ENCODE assay signal across 8 cellular contexts in genomic region chr22:44697423-44698179, GRCh38.
DNase-seq lines count a peak whose midpoint lies in the region; ATAC-seq lines count a peak whose summit lies in the region.

No MANE protein-coding gene starts in this region.

- ATAC-seq in memory B cell (ENCODE audit: low read depth) (peak; percentile 31), HG03565 (IDR thresholded peaks at IDR 0.05; ENCODE audit: unreplicated experiment) (no peak)

- no peak overlapping the region for H3K4me3 Mint-ChIP-seq in dendritic cell treated with granulocyte-macrophage colony-stimulating factor and Interleukin-4, amounts not matched to agents 40 ng/mL and 50 ng/mL, for 4 days
- H3K4me3 Mint-ChIP-seq in memory B cell = no peak overlapping the region

- H3K36me3 Mint-ChIP-seq in dendritic cell treated with granulocyte-macrophage colony-stimulating factor and Interleukin-4, amounts not matched to agents 40 ng/mL and 50 ng/mL, for 4 days (ENCODE audit: low read depth) = no peaks in the 10 kb centered on the region
- H3K36me3 Mint-ChIP-seq in memory B cell = no peaks in the 10 kb centered on the region

- H3K27me3 Mint-ChIP-seq in dendritic cell treated with granulocyte-macrophage colony-stimulating factor and Interleukin-4, amounts not matched to agents 40 ng/mL and 50 ng/mL, for 4 days = peaks cover 41% of the 10 kb centered on the region
- no peaks in the 10 kb centered on the region for H3K27me3 Mint-ChIP-seq in memory B cell

- DNase-seq in NCI-H2107 (lab: John Stamatoyannopoulos, UW) (peak; percentile 34), NCI-H2107 treated with DMSO at 0.1 percent for 48 hours (lab: John Stamatoyannopoulos, UW; ENCODE audit: unreplicated experiment) (no peak), NCI-H2196 treated with DMSO at 0.1 percent for 48 hours (lab: John Stamatoyannopoulos, UW; ENCODE audit: unreplicated experiment) (peak; percentile 37), memory B cell (ENCODE audit: low spot score in 2 of 2) (peak; percentile 90 to 93)
- DNase-seq in activated CD4-positive, alpha-beta T cell treated with anti-CD3 and anti-CD28 coated beads, Interleukin-2, amount 50 U/mL, for 48 hours = peak; percentile 89 to 91
- peak; percentile 85 for DNase-seq in stimulated activated CD8-positive, alpha-beta memory T cell treated with anti-CD3 and anti-CD28 coated beads, Interleukin-15, amount 100 ng/mL, for 24 hours (ENCODE audit: low read depth)

- peaks cover 4% of the 10 kb centered on the region for H3K4me1 Mint-ChIP-seq in dendritic cell treated with granulocyte-macrophage colony-stimulating factor and Interleukin-4, amounts not matched to agents 40 ng/mL and 50 ng/mL, for 4 days (ENCODE audit: low read depth)
- H3K4me1 Mint-ChIP-seq in memory B cell = no peaks in the 10 kb centered on the region

- intact Hi-C loops in dendritic cell treated with granulocyte-macrophage colony-stimulating factor and Interleukin-4, amounts not matched to agents 40 ng/mL and 50 ng/mL, for 4 days (cut with micrococcal nuclease) = loop anchor here (1.0 kb wide), 1 partner anchor 38 kb away; no protein-coding TSS in a partner anchor

- peak overlapping the region; percentile 3 for H3K27ac Mint-ChIP-seq in dendritic cell treated with granulocyte-macrophage colony-stimulating factor and Interleukin-4, amounts not matched to agents 40 ng/mL and 50 ng/mL, for 4 days
- no peak overlapping the region for H3K27ac Mint-ChIP-seq in memory B cell

- H3K9me3 Mint-ChIP-seq in dendritic cell treated with granulocyte-macrophage colony-stimulating factor and Interleukin-4, amounts not matched to agents 40 ng/mL and 50 ng/mL, for 4 days = no peaks in the 10 kb centered on the region
- H3K9me3 Mint-ChIP-seq in memory B cell = no peaks in the 10 kb centered on the region
